15 cellular contexts compared by ENCODE assay signal in the genomic region with DNA sequence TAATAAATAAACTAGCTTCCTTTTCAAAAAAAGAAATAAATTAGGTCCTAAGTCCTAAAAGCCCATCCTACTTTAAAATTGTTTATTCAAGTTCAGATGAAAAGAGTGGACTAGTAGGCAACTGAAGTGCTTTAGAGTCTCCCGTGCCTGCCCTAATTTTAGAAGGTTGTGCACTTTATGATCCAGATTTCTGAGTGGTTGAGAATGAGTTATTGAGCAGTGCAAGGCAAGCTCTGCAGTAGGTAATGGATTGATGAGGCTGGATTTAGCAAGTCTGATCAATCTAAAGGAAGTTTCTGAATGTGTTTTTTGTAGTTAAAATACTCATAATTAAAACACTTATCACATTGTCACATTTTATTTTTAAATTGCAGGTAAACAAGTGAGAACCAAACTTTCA. TPM values are rescaled to one million over a fixed set of nuclear protein-coding genes. Genes with fewer than 3 reads are reported as not detected.
DNase-seq lines count a peak whose midpoint lies in the region; ATAC-seq, FAIRE-seq and TF ChIP-seq lines count a peak whose summit lies in the region.
"Had no signal": no experiment of that assay in that cellular context is flagged by ENCODE, and none has a peak within 500 bp of the region (broad histone marks: within the 10 kb centered on the region; RNA-seq: fewer than 3 reads in every experiment).

No MANE protein-coding gene starts in this region.

- CTCF ChIA-PET in activated CD4-positive, alpha-beta T cell treated with anti-CD3 and anti-CD28 coated beads, Interleukin-2, amount 10 ng/mL, durations not matched to agents 7 days and 5 days (lab: Charles Lee): interaction anchor here (0.8 to 1.1 kb wide), 4 partner anchors 10 to 243 kb away, joined by 3 to 4 read pairs (median 3); partner anchors contain the start of gene GGPS1

- H3K9me3 Mint-ChIP-seq in CD4-positive, CD25-positive, alpha-beta regulatory T cell: no peaks in the 10 kb centered on the region
- no peaks in the 10 kb centered on the region for H3K9me3 Mint-ChIP-seq in neural progenitor cell
- H3K9me3 Mint-ChIP-seq in activated CD4-positive, alpha-beta T cell treated with anti-CD3 and anti-CD28 coated beads, Interleukin-2, amount 10 ng/mL, durations not matched to agents 7 days and 5 days: no peaks in the 10 kb centered on the region
- H3K9me3 Mint-ChIP-seq: H9 had no signal

- H3K36me3 ChIP-seq in heart left ventricle: peaks cover 0 to 89% (median 69%) of the 10 kb centered on the region in 9 donors
- peaks cover 31% of the 10 kb centered on the region for H3K36me3 ChIP-seq in CD4-positive, CD25-positive, alpha-beta regulatory T cell (ENCODE audit: control insufficient read depth, insufficient read depth, low read length)
- H3K36me3 ChIP-seq in neural progenitor cell: peaks cover 8% of the 10 kb centered on the region

- H3K9ac ChIP-seq in neural progenitor cell: no peak overlapping the region
- H3K9ac ChIP-seq: BLaER1 treated with 17β-estradiol and CSF1 and Interleukin-3, amounts not matched to agents 10 nM and 100 nM had no signal

- H3K36me3 Mint-ChIP-seq in CD4-positive, CD25-positive, alpha-beta regulatory T cell: peaks cover 31% of the 10 kb centered on the region
- peaks cover 32% of the 10 kb centered on the region for H3K36me3 Mint-ChIP-seq in neural progenitor cell
- peaks cover 32% of the 10 kb centered on the region for H3K36me3 Mint-ChIP-seq in activated CD4-positive, alpha-beta T cell treated with anti-CD3 and anti-CD28 coated beads, Interleukin-2, amount 10 ng/mL, durations not matched to agents 7 days and 5 days (ENCODE audit: low read depth)

- peaks cover 30% of the 10 kb centered on the region for H3F3A ChIP-seq in neural progenitor cell (ENCODE audit: low read depth)

- no peak for DNase-seq in Right ventricle myocardium superior
- DNase-seq in heart left ventricle: no peak
- no peak for DNase-seq in CD4-positive, CD25-positive, alpha-beta regulatory T cell
- no peak for DNase-seq in D721Med (ENCODE audit: insufficient read length, low spot score)
- no peak for DNase-seq in neural progenitor cell (ENCODE audit: low spot score)
- DNase-seq in DMS79 treated with DMSO at 0.1 percent for 48 hours (lab: John Stamatoyannopoulos, UW): no peak
- DNase-seq in activated CD4-positive, alpha-beta T cell treated with anti-CD3 and anti-CD28 coated beads, Interleukin-2, amount 10 ng/mL, durations not matched to agents 7 days and 5 days: no peak
- DNase-seq: Caco-2, DMS153, DMS79, GF-D8, H9 had no signal

- H2AFZ ChIP-seq in neural progenitor cell (replicated peaks): no peak overlapping the region

- peak overlapping the region in 2 of 3 donors; percentile 48 to 56 for H3K27ac Mint-ChIP-seq in CD4-positive, CD25-positive, alpha-beta regulatory T cell
- H3K27ac Mint-ChIP-seq in neural progenitor cell: no peak overlapping the region
- no peak overlapping the region for H3K27ac Mint-ChIP-seq in activated CD4-positive, alpha-beta T cell treated with anti-CD3 and anti-CD28 coated beads, Interleukin-2, amount 10 ng/mL, durations not matched to agents 7 days and 5 days
- H3K27ac Mint-ChIP-seq: B cell, H9 had no signal

- TF ChIP-seq POLR2A in heart left ventricle (IDR thresholded peaks at IDR 0.05): no peak

- peaks cover 8 to 33% (median 18%) of the 10 kb centered on the region in 4 donors for H3K4me1 Mint-ChIP-seq in CD4-positive, CD25-positive, alpha-beta regulatory T cell
- no peaks in the 10 kb centered on the region for H3K4me1 Mint-ChIP-seq in neural progenitor cell
- peaks cover 19% of the 10 kb centered on the region for H3K4me1 Mint-ChIP-seq in activated CD4-positive, alpha-beta T cell treated with anti-CD3 and anti-CD28 coated beads, Interleukin-2, amount 10 ng/mL, durations not matched to agents 7 days and 5 days

- peak; percentile 71 for FAIRE-seq in D721Med (lab: Jason Lieb, UNC)
- FAIRE-seq: H1 had no signal

- H3K9me3 ChIP-seq in heart left ventricle (no peaks in the 10 kb centered on the region), neural progenitor cell (ENCODE audit: low read depth) (no peaks in the 10 kb centered on the region)
- no peaks in the 10 kb centered on the region for H3K9me3 ChIP-seq in CD4-positive, CD25-positive, alpha-beta regulatory T cell (ENCODE audit: control insufficient read depth in 2 of 2, low read length in 2 of 2)
- H3K9me3 ChIP-seq: BLaER1 treated with 17β-estradiol and CSF1 and Interleukin-3, amounts not matched to agents 10 nM and 100 nM; Caco-2 had no signal

- peaks cover 20% of the 10 kb centered on the region for H3K79me2 ChIP-seq in neural progenitor cell (ENCODE audit: low read depth)

- H3K4me3 ChIP-seq in heart left ventricle (no peak overlapping the region), neural progenitor cell (no peak overlapping the region)
- no peak overlapping the region for H3K4me3 ChIP-seq in CD4-positive, CD25-positive, alpha-beta regulatory T cell (ENCODE audit: low read depth, low read length)
- H3K4me3 ChIP-seq: BLaER1 treated with 17β-estradiol and CSF1 and Interleukin-3, amounts not matched to agents 10 nM and 100 nM had no signal

- H3K27me3 ChIP-seq in heart left ventricle (no peaks in the 10 kb centered on the region), neural progenitor cell (no peaks in the 10 kb centered on the region)
- H3K27me3 ChIP-seq in CD4-positive, CD25-positive, alpha-beta regulatory T cell (ENCODE audit: control insufficient read depth, insufficient read depth, low read length): no peaks in the 10 kb centered on the region
- H3K27me3 ChIP-seq: BLaER1 treated with 17β-estradiol and CSF1 and Interleukin-3, amounts not matched to agents 10 nM and 100 nM had no signal

- POLR2A ChIA-PET in activated CD4-positive, alpha-beta T cell treated with anti-CD3 and anti-CD28 coated beads, Interleukin-2, amount 10 ng/mL, durations not matched to agents 7 days and 5 days (lab: Charles Lee): no interaction called here

- H3K27me3 Mint-ChIP-seq in CD4-positive, CD25-positive, alpha-beta regulatory T cell: no peaks in the 10 kb centered on the region
- H3K27me3 Mint-ChIP-seq in neural progenitor cell (ENCODE audit: insufficient read depth, low read depth): no peaks in the 10 kb centered on the region
- no peaks in the 10 kb centered on the region for H3K27me3 Mint-ChIP-seq in activated CD4-positive, alpha-beta T cell treated with anti-CD3 and anti-CD28 coated beads, Interleukin-2, amount 10 ng/mL, durations not matched to agents 7 days and 5 days
- H3K27me3 Mint-ChIP-seq: B cell had no signal

- intact Hi-C loops in Right ventricle myocardium superior (cut with DNase I) (no loop called here), heart left ventricle (cut with DNase I) (no loop called here)

- H3K4me1 ChIP-seq in heart left ventricle (peaks cover 0 to 25% (median 11%) of the 10 kb centered on the region in 12 donors), neural progenitor cell (peaks cover 14% of the 10 kb centered on the region)
- peaks cover 12% of the 10 kb centered on the region for H3K4me1 ChIP-seq in CD4-positive, CD25-positive, alpha-beta regulatory T cell (ENCODE audit: control insufficient read depth, insufficient read depth, low read length, poor library complexity, severe bottlenecking)
- H3K4me1 ChIP-seq: Caco-2 had no signal

- H4K20me1 ChIP-seq in neural progenitor cell (ENCODE audit: low read depth): no peaks in the 10 kb centered on the region

- H3K27ac ChIP-seq in heart left ventricle (no peak overlapping the region), neural progenitor cell (peak overlapping the region; percentile 56)
- H3K27ac ChIP-seq in CD4-positive, CD25-positive, alpha-beta regulatory T cell (ENCODE audit: insufficient read depth, low read length, poor library complexity, severe bottlenecking): peak overlapping the region; percentile 8
- H3K27ac ChIP-seq: BLaER1 treated with 17β-estradiol and CSF1 and Interleukin-3, amounts not matched to agents 10 nM and 100 nM had no signal

- TF ChIP-seq CTCF in heart left ventricle (IDR thresholded peaks at IDR 0.05): no peak
- TF ChIP-seq CTCF in D721Med (IDR thresholded peaks at IDR 0.05; ENCODE audit: insufficient read depth, missing control alignments): no peak
- TF ChIP-seq CTCF in neural progenitor cell (IDR thresholded peaks at IDR 0.05): no peak

- ATAC-seq in Right ventricle myocardium superior (ENCODE audit: poor library complexity): peak; percentile 59
- ATAC-seq in heart left ventricle: no peak
- no peak for ATAC-seq in CD4-positive, CD25-positive, alpha-beta regulatory T cell (ENCODE audit: low read depth in 2 of 2)

- WGBS in heart left ventricle, 4 donors: 29 to 47% (median 39%) methylated on average over 1 of the region's 1 CpG

- no peak overlapping the region for H3K4me3 Mint-ChIP-seq in CD4-positive, CD25-positive, alpha-beta regulatory T cell
- H3K4me3 Mint-ChIP-seq in neural progenitor cell: no peak overlapping the region
- no peak overlapping the region for H3K4me3 Mint-ChIP-seq in activated CD4-positive, alpha-beta T cell treated with anti-CD3 and anti-CD28 coated beads, Interleukin-2, amount 10 ng/mL, durations not matched to agents 7 days and 5 days
- H3K4me3 Mint-ChIP-seq: B cell, H9 had no signal

- H3K4me2 ChIP-seq in neural progenitor cell: no peak overlapping the region
- H3K4me2 ChIP-seq: BLaER1 treated with 17β-estradiol and CSF1 and Interleukin-3, amounts not matched to agents 10 nM and 100 nM had no signal

RNA-seq across cellular contexts. Expression of gene GGPS1, which starts 13.0 kb away (rescaled TPM):
- total RNA-seq in Right ventricle myocardium superior (31.4 TPM), heart left ventricle (10 to 100 TPM; 16.4 to 40.2 (median 30.0) TPM), neural progenitor cell (ENCODE audit: low replicate concordance) (52.5 and 65.1 TPM in 2 replicates)
- 10 to 100 TPM; 22.1 to 29.7 TPM for polyA plus RNA-seq in heart left ventricle
- total RNA-seq in CD4-positive, CD25-positive, alpha-beta regulatory T cell: 30.8 TPM
- 10 to 100 TPM; 60.2 to 82.0 (median 78.4) TPM for polyA plus RNA-seq in CD4-positive, CD25-positive, alpha-beta regulatory T cell
- total RNA-seq in activated CD4-positive, alpha-beta T cell treated with anti-CD3 and anti-CD28 coated beads, Interleukin-2, amount 10 ng/mL, durations not matched to agents 7 days and 5 days: 10 to 100 TPM; 27.2 to 27.6 TPM

RNA-seq across cellular contexts. Expression of gene ARID4B, which starts 13.4 kb away (rescaled TPM):
- total RNA-seq in Right ventricle myocardium superior: 14.8 TPM
- 10 to 100 TPM; 12.4 to 20.4 (median 15.3) TPM for total RNA-seq in heart left ventricle
- polyA plus RNA-seq in heart left ventricle: 10 to 100 TPM; 12.8 to 18.4 TPM
- 192 TPM for total RNA-seq in CD4-positive, CD25-positive, alpha-beta regulatory T cell
- 10 to 100 TPM; 52.6 to 63.4 (median 56.1) TPM for polyA plus RNA-seq in CD4-positive, CD25-positive, alpha-beta regulatory T cell
- 38.5 and 65.8 TPM in 2 replicates for total RNA-seq in neural progenitor cell (ENCODE audit: low replicate concordance)
- total RNA-seq in activated CD4-positive, alpha-beta T cell treated with anti-CD3 and anti-CD28 coated beads, Interleukin-2, amount 10 ng/mL, durations not matched to agents 7 days and 5 days: 10 to 100 TPM; 43.7 to 47.3 TPM

RNA-seq across cellular contexts. Expression of gene TBCE, which starts 25.9 kb away (rescaled TPM):
- total RNA-seq in Right ventricle myocardium superior: 15.7 TPM
- 10 to 100 TPM; 15.2 to 23.2 (median 18.0) TPM for total RNA-seq in heart left ventricle
- polyA plus RNA-seq in heart left ventricle: 10 to 100 TPM; 22.3 to 39.5 TPM
- 19.7 TPM for total RNA-seq in CD4-positive, CD25-positive, alpha-beta regulatory T cell
- 10 to 100 TPM; 13.9 to 21.4 (median 19.1) TPM for polyA plus RNA-seq in CD4-positive, CD25-positive, alpha-beta regulatory T cell
- 29.8 and 41.3 TPM in 2 replicates for total RNA-seq in neural progenitor cell (ENCODE audit: low replicate concordance)
- total RNA-seq in activated CD4-positive, alpha-beta T cell treated with anti-CD3 and anti-CD28 coated beads, Interleukin-2, amount 10 ng/mL, durations not matched to agents 7 days and 5 days: 10 to 100 TPM; 25.1 to 26.8 TPM

Comparison
In these comparisons a context has a peak if more than half of its experiments do, and no peak if none do; other contexts are left out.
1. H3K27ac ChIP-seq: peak in CD4-positive, CD25-positive, alpha-beta regulatory T cell (single experiment) and neural progenitor cell (single experiment); none in heart left ventricle (0 of 12).
2. H3K27ac Mint-ChIP-seq: peak in CD4-positive, CD25-positive, alpha-beta regulatory T cell (2 of 3); none in neural progenitor cell (single experiment) and activated CD4-positive, alpha-beta T cell treated with anti-CD3 and anti-CD28 coated beads, Interleukin-2, amount 10 ng/mL, durations not matched to agents 7 days and 5 days (single experiment).